34 cellular contexts compared by ENCODE assay signal in the genomic region with DNA sequence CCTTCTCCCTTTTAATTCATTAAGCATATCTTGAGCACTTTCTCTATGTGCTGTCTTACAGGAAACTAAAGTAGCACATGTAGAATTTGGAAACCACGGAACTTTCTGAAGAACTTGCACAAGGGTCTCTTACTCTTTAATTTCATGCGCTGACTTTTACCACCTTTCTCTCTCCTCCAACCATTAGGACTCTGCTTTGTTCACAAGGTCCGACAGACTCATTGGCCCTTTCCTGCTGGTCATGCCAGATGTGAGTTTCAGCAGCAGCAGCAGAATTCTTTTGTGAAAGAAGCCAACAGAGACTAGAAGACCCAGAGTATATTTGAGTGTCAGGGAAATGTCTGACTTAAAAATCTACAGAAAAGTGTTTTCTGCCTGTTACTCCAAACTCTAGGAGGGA.
"Had no signal": no experiment of that assay in that cellular context is flagged by ENCODE, and none has a peak within 500 bp of the region (broad histone marks: within the 10 kb centered on the region; RNA-seq: fewer than 3 reads in every experiment).

No MANE protein-coding gene starts in this region.

- H3K4me1 ChIP-seq: colonic mucosa had no signal

- DNase-seq: activated CD4-positive, alpha-beta memory T cell treated with anti-CD3 and anti-CD28 coated beads, Interleukin-2, amount 10 ng/mL, durations not matched to agents 7 days and 5 days; activated CD4-positive, alpha-beta T cell treated with anti-CD3 and anti-CD28 coated beads for 1 hour; activated CD4-positive, alpha-beta T cell treated with anti-CD3 and anti-CD28 coated beads for 48 hours; activated CD4-positive, CD25-positive, alpha-beta regulatory T cell; activated effector memory CD4-positive, alpha-beta T cell treated with anti-CD3 and anti-CD28 coated beads, Interleukin-2, amount 50 U/mL, for 16 hours; activated naive CD4-positive, alpha-beta T cell; activated naive CD4-positive, alpha-beta T cell treated with anti-CD3 and anti-CD28 coated beads, Interleukin-2, amount 50 U/mL, for 16 hours; activated naive CD8-positive, alpha-beta T cell treated with anti-CD3 and anti-CD28 coated beads for 36 hours; activated T-cell treated with anti-CD3 and anti-CD28 coated beads, Interleukin-2, amount 50 U/mL, for 1 hour; activated T-cell treated with anti-CD3 and anti-CD28 coated beads, Interleukin-2, amount 50 U/mL, for 72 hours; amniotic stem cell; aorta; colonic mucosa; Karpas-422; NCI-H1092; NCI-H1436 treated with DMSO at 0.1 percent for 48 hours; NCI-H1694 treated with DMSO at 0.1 percent for 48 hours; NCI-H2081; NCI-H2171 treated with DMSO at 0.1 percent for 48 hours; NCI-H2227 treated with DMSO at 0.1 percent for 48 hours; NCI-H446 treated with DMSO at 0.1 percent for 48 hours; NCI-H524; NCI-H69; NCI-H82; SHP77 treated with DMSO at 0.1 percent for 48 hours; T-helper 1 cell; T-helper 2 cell; T-helper 9 cell had no signal

- H3K36me3 Mint-ChIP-seq: activated naive CD8-positive, alpha-beta T cell treated with anti-CD3 and anti-CD28 coated beads for 36 hours had no signal

- ATAC-seq: activated T-cell treated with anti-CD3 and anti-CD28 coated beads, Interleukin-2, amount 50 U/mL, for 72 hours; activated T-helper 17 cell treated with anti-CD3 and anti-CD28 coated beads, Interleukin-2, amount 50 U/mL, for 72 hours; Panc1; SK-N-SH treated with all-trans-retinoic acid at 6 μM for 48 hours had no signal

- H3K27ac Mint-ChIP-seq: activated CD4-positive, alpha-beta memory T cell treated with anti-CD3 and anti-CD28 coated beads, Interleukin-2, amount 10 ng/mL, durations not matched to agents 7 days and 5 days; activated naive CD8-positive, alpha-beta T cell treated with anti-CD3 and anti-CD28 coated beads for 36 hours; activated T-cell treated with anti-CD3 and anti-CD28 coated beads, Interleukin-2, amount 50 U/mL, for 72 hours; activated T-helper 17 cell treated with anti-CD3 and anti-CD28 coated beads, Interleukin-2, amount 50 U/mL, for 72 hours had no signal

- H3K4me3 ChIP-seq: cardiac muscle cell, colonic mucosa had no signal

- H3K27me3 Mint-ChIP-seq: activated CD4-positive, alpha-beta memory T cell treated with anti-CD3 and anti-CD28 coated beads, Interleukin-2, amount 10 ng/mL, durations not matched to agents 7 days and 5 days; activated naive CD8-positive, alpha-beta T cell treated with anti-CD3 and anti-CD28 coated beads for 36 hours; activated T-helper 17 cell treated with anti-CD3 and anti-CD28 coated beads, Interleukin-2, amount 50 U/mL, for 72 hours; central memory CD8-positive, alpha-beta T cell had no signal

- H3K27ac ChIP-seq: cardiac muscle cell, colonic mucosa, VCaP had no signal

- H3K4me3 Mint-ChIP-seq: activated CD4-positive, alpha-beta memory T cell treated with anti-CD3 and anti-CD28 coated beads, Interleukin-2, amount 10 ng/mL, durations not matched to agents 7 days and 5 days; activated naive CD8-positive, alpha-beta T cell treated with anti-CD3 and anti-CD28 coated beads for 36 hours; activated T-cell treated with anti-CD3 and anti-CD28 coated beads, Interleukin-2, amount 50 U/mL, for 72 hours; activated T-helper 17 cell treated with anti-CD3 and anti-CD28 coated beads, Interleukin-2, amount 50 U/mL, for 72 hours; central memory CD8-positive, alpha-beta T cell had no signal

- H3K36me3 ChIP-seq: cardiac muscle cell, colonic mucosa had no signal

- H3K27me3 ChIP-seq: colonic mucosa had no signal

- H3K4me1 Mint-ChIP-seq: activated CD4-positive, alpha-beta memory T cell treated with anti-CD3 and anti-CD28 coated beads, Interleukin-2, amount 10 ng/mL, durations not matched to agents 7 days and 5 days; activated naive CD8-positive, alpha-beta T cell treated with anti-CD3 and anti-CD28 coated beads for 36 hours; activated T-helper 17 cell treated with anti-CD3 and anti-CD28 coated beads, Interleukin-2, amount 50 U/mL, for 72 hours; central memory CD8-positive, alpha-beta T cell had no signal

- H3K9me3 Mint-ChIP-seq: activated CD4-positive, alpha-beta memory T cell treated with anti-CD3 and anti-CD28 coated beads, Interleukin-2, amount 10 ng/mL, durations not matched to agents 7 days and 5 days; activated T-cell treated with anti-CD3 and anti-CD28 coated beads, Interleukin-2, amount 50 U/mL, for 72 hours; central memory CD8-positive, alpha-beta T cell had no signal

- H3K9me3 ChIP-seq: colonic mucosa had no signal
